ENCODE assay signal across 8 cellular contexts in genomic region chr2:98148968-98149697, GRCh38.
A peak's percentile ranks its signal among the peaks of the same experiment; 100 is the strongest.
DNase-seq lines count a peak whose midpoint lies in the region; ATAC-seq, FAIRE-seq and TF ChIP-seq lines count a peak whose summit lies in the region.

No MANE protein-coding gene starts in this region.

- no peak overlapping the region for H3K4me2 ChIP-seq in H9 (ENCODE audit: insufficient read depth, insufficient read length, low read length)
- peak overlapping the region; percentile 85 for H3K4me2 ChIP-seq in fibroblast of lung (ENCODE audit: extremely low read depth, insufficient read depth, low read length)

- H3K23ac ChIP-seq in H9 (ENCODE audit: insufficient read length, low read depth, low read length), result no peak overlapping the region

- no peak overlapping the region for H4K5ac ChIP-seq in H9 (ENCODE audit: insufficient read length, low read depth, low read length)

- H3K14ac ChIP-seq in H9 (ENCODE audit: insufficient read depth, low read length), result no peak overlapping the region

- no peaks in the 10 kb centered on the region for H3K4me1 Mint-ChIP-seq in H9

- H3K79me2 ChIP-seq in H9 (ENCODE audit: insufficient read depth, low read length) (no peaks in the 10 kb centered on the region), fibroblast of lung (ENCODE audit: control insufficient read depth, insufficient read depth, low read length) (no peaks in the 10 kb centered on the region)

- no peaks in the 10 kb centered on the region; a peak in 1 of 5 replicates for H3K9me3 Mint-ChIP-seq in H9

- H3K36me3 Mint-ChIP-seq in H9 (ENCODE audit: insufficient read depth in 1 of 3, low read depth in 3 of 3), result no peaks in the 10 kb centered on the region

- H3K27ac ChIP-seq in H9 (ENCODE audit: insufficient read length, low read depth, low read length) (no peak overlapping the region), fibroblast of lung (ENCODE audit: insufficient read depth, low read length) (peak overlapping the region; percentile 24), pancreas (peak overlapping the region in 1 of 4 donors; percentile 19)

- H3T11ph ChIP-seq in H9 (ENCODE audit: low read length), result no peak overlapping the region

- H3K27ac Mint-ChIP-seq in H9, result no peak overlapping the region

- DNase-seq in H9 (peak; percentile 46), SK-MEL-5 (ENCODE audit: low read depth, low spot score) (peak; percentile 71), fibroblast of lung (ENCODE audit: low read depth in 2 of 2) (peak; percentile 77 to 83), pancreas (peak in 3 of 6 donors; percentile 36 to 53 (median 47)), SK-N-DZ (ENCODE audit: low spot score) (no peak)

- H3K9ac ChIP-seq in H9 (ENCODE audit: extremely low read depth, insufficient read length, low read length) (no peak overlapping the region), fibroblast of lung (ENCODE audit: insufficient read depth, low read length) (no peak overlapping the region)

- no peak overlapping the region for H4K8ac ChIP-seq in H9 (replicated peaks; ENCODE audit: insufficient read length, low read depth, low read length)

- H2BK12ac ChIP-seq in H9 (ENCODE audit: insufficient read length, low read depth, low read length), result no peak overlapping the region

- H4K20me1 ChIP-seq in H9 (ENCODE audit: control insufficient read depth, insufficient read depth, insufficient read length) (no peaks in the 10 kb centered on the region), fibroblast of lung (ENCODE audit: control insufficient read depth, extremely low read depth, insufficient read depth, low read length) (no peaks in the 10 kb centered on the region)

- H2BK120ac ChIP-seq in H9 (ENCODE audit: low read depth, low read length, poor library complexity, severe bottlenecking), result no peak overlapping the region

- H3K27me3 Mint-ChIP-seq in H9 (ENCODE audit: low read depth), result peaks cover 1% of the 10 kb centered on the region

- no peak for FAIRE-seq in pancreas (lab: Jason Lieb, UNC)

- no peak overlapping the region for H2AK5ac ChIP-seq in H9 (ENCODE audit: insufficient read length, low read length)

- no peak overlapping the region for H3K4me3 Mint-ChIP-seq in H9

- no CpG with 5 or more reads among the region's 5 CpGs for WGBS in H9 (ENCODE audit: extremely low coverage, insufficient read length, low lambda C conversion rate)
- WGBS in pancreas, 2 donors, result 21 to 28% methylated on average over 5 of the region's 5 CpGs

- H2AFZ ChIP-seq in H9 (ENCODE audit: low read length) (no peak overlapping the region), fibroblast of lung (ENCODE audit: low read length) (peak overlapping the region; percentile 62)

- intact Hi-C loops in pancreas (cut with DNase I), result no loop called here

- in situ Hi-C loops in SK-MEL-5 (cut with HindIII; ENCODE audit: low pct_unique_long_range_greater_than_20kb, low sequenced_read_pairs), result no loop called here

- H3K36me3 ChIP-seq in fibroblast of lung (ENCODE audit: control insufficient read depth, insufficient read depth, low read length) (no peaks in the 10 kb centered on the region), pancreas (no peaks in the 10 kb centered on the region)

- H3K4ac ChIP-seq in H9 (ENCODE audit: low read depth, low read length), result no peak overlapping the region

- H3K56ac ChIP-seq in H9 (ENCODE audit: insufficient read length, low read depth, low read length), result no peak overlapping the region

- no peak for TF ChIP-seq CTCF in H9 (conservative IDR thresholded peaks at IDR 0.05)
- peak; percentile 8 for TF ChIP-seq CTCF in fibroblast of lung (conservative IDR thresholded peaks at IDR 0.05 in 1 of 2, IDR thresholded peaks at IDR 0.05 in 1 of 2; ENCODE audit: low read depth in 1 of 2, low read length in 2 of 2)
- no peak for TF ChIP-seq CTCF in pancreas (IDR thresholded peaks at IDR 0.05)

- H3K23me2 ChIP-seq in H9 (ENCODE audit: insufficient read length, low read depth, low read length, poor library complexity, severe bottlenecking), result no peaks in the 10 kb centered on the region

- H3K4me3 ChIP-seq in fibroblast of lung (replicated peaks in 1 of 4; ENCODE audit: control extremely low read depth in 1 of 4, insufficient read depth in 1 of 4, low read depth in 3 of 4, low read length in 4 of 4) (peak overlapping the region; percentile 38 to 61 (median 45)), pancreas (peak overlapping the region in 2 of 4 donors; percentile 6 to 20)

- H3K18ac ChIP-seq in H9 (ENCODE audit: insufficient read length, low read depth, low read length), result no peak overlapping the region

- H2BK20ac ChIP-seq in H9 (ENCODE audit: low read depth, low read length, poor library complexity, severe bottlenecking), result no peak overlapping the region

- no peak overlapping the region for H2BK15ac ChIP-seq in H9 (ENCODE audit: low read depth, low read length)

- ATAC-seq in pancreas, result peak; percentile 95 to 99 (median 98)
- ATAC-seq in HG02763 (IDR thresholded peaks at IDR 0.05; ENCODE audit: unreplicated experiment), result no peak
- ATAC-seq in GM21576 (IDR thresholded peaks at IDR 0.05; ENCODE audit: unreplicated experiment), result no peak
- ATAC-seq in HG02588 (IDR thresholded peaks at IDR 0.05; ENCODE audit: unreplicated experiment), result no peak

- no peak overlapping the region for H4K91ac ChIP-seq in H9 (ENCODE audit: insufficient read length, low read depth, low read length)

- H3K79me1 ChIP-seq in H9 (ENCODE audit: insufficient read depth, low read depth, low read length, poor library complexity, severe bottlenecking), result no peaks in the 10 kb centered on the region

- no peaks in the 10 kb centered on the region for H3K9me3 ChIP-seq in H9 (ENCODE audit: control insufficient read depth, low read depth, low read length)
- H3K9me3 ChIP-seq in fibroblast of lung (ENCODE audit: control insufficient read depth, insufficient read depth, low read depth, low read length), result no peaks in the 10 kb centered on the region
- no peaks in the 10 kb centered on the region for H3K9me3 ChIP-seq in pancreas

- H3K27me3 ChIP-seq in H9 (ENCODE audit: insufficient read depth, low read length) (no peaks in the 10 kb centered on the region), fibroblast of lung (ENCODE audit: control insufficient read depth, insufficient read depth, low read length) (no peaks in the 10 kb centered on the region), pancreas (no peaks in the 10 kb centered on the region)

- H3K4me1 ChIP-seq in H9 (ENCODE audit: insufficient read depth, low read length) (no peaks in the 10 kb centered on the region), fibroblast of lung (ENCODE audit: control insufficient read depth, extremely low read depth, insufficient read depth, low read length) (no peaks in the 10 kb centered on the region), pancreas (no peaks in the 10 kb centered on the region)

- no peak overlapping the region for H2BK5ac ChIP-seq in H9 (ENCODE audit: insufficient read length, low read length)

Comparison
In these comparisons a context has a peak if more than half of its experiments do, and no peak if none do; other contexts are left out.
1. CTCF ChIP-seq: peak in fibroblast of lung (2 of 2); none in H9 (single experiment) and pancreas (0 of 4).
2. ATAC-seq: peak in pancreas (4 of 4); none in HG02763 (single experiment), GM21576 (single experiment) and HG02588 (single experiment).